ENCODE assay signal across 1 cellular context in genomic region chr17:2392252-2393183, GRCh38.
TF ChIP-seq lines count a peak whose summit lies in the region.

No MANE protein-coding gene starts in this region.

TF ChIP-seq in GM12878, 131 proteins besides CTCF, POLR2A, EP300 and RAD21 (continued from another document and continues in another):
- TF ChIP-seq ATF2 (IDR thresholded peaks at IDR 0.05; ENCODE audit: low read length) (no peak), NBN (IDR thresholded peaks at IDR 0.05) (no peak; the same call in 1 of the 2 replicates), CBX3 (IDR thresholded peaks at IDR 0.05; ENCODE audit: borderline replicate concordance, low read depth) (no peak), BCL11A (IDR thresholded peaks at IDR 0.05; ENCODE audit: low read depth, low read length) (no peak), MTA2 (IDR thresholded peaks at IDR 0.05; ENCODE audit: low read depth) (no peak), BACH1 (IDR thresholded peaks at IDR 0.05; ENCODE audit: borderline replicate concordance) (peak; percentile 81; the same call in 1 of the 2 replicates), ATF3 (IDR thresholded peaks at IDR 0.05; ENCODE audit: borderline replicate concordance, extremely low read depth, low read depth, low read length) (no peak), FOXK2 (IDR thresholded peaks at IDR 0.05) (no peak), MLLT1 (IDR thresholded peaks at IDR 0.05) (no peak), SP1 (IDR thresholded peaks at IDR 0.05; ENCODE audit: low read depth, low read length) (peak; percentile 16), PML (IDR thresholded peaks at IDR 0.05; ENCODE audit: low read length) (no peak), MEF2B (IDR thresholded peaks at IDR 0.05; ENCODE audit: partially characterized antibody, poor library complexity, severe bottlenecking) (no peak), NRF1 (conservative IDR thresholded peaks at IDR 0.05; ENCODE audit: low read depth, low read length) (no peak; the same call in 1 of the 2 replicates), ZNF622 (IDR thresholded peaks at IDR 0.05) (no peak), RAD51 (IDR thresholded peaks at IDR 0.05) (no peak), MYB (IDR thresholded peaks at IDR 0.05; ENCODE audit: borderline replicate concordance, low read depth, low read length) (no peak), TBL1XR1 (IDR thresholded peaks at IDR 0.05; ENCODE audit: low read depth, low read length) (no peak), TAF1 (IDR thresholded peaks at IDR 0.05; ENCODE audit: borderline replicate concordance, low read depth, low read length) (0 out of 2 replicates have a peak, but pooled peaks have one; percentile 13), FOS (IDR thresholded peaks at IDR 0.05; ENCODE audit: borderline replicate concordance, extremely low read depth, insufficient read length) (no peak), EZH2 (IDR thresholded peaks at IDR 0.05; ENCODE audit: borderline replicate concordance, control insufficient read depth, low read depth, low read length) (no peak), ZSCAN29 (IDR thresholded peaks at IDR 0.05) (no peak), CHD2 (IDR thresholded peaks at IDR 0.05; ENCODE audit: borderline replicate concordance, low read depth, low read length) (peak; percentile 23), CREM (IDR thresholded peaks at IDR 0.05; ENCODE audit: low read depth) (peak; percentile 46), ZBED1 (IDR thresholded peaks at IDR 0.05; ENCODE audit: borderline replicate concordance) (no peak), RUNX3 (IDR thresholded peaks at IDR 0.05; ENCODE audit: low read length) (peak; percentile 73), SMAD5 (IDR thresholded peaks at IDR 0.05; ENCODE audit: low read depth) (no peak), SMC3 (IDR thresholded peaks at IDR 0.05; ENCODE audit: borderline replicate concordance, low read length) (no peak), HCFC1 (IDR thresholded peaks at IDR 0.05; ENCODE audit: low read length) (no peak), BMI1 (IDR thresholded peaks at IDR 0.05; ENCODE audit: borderline replicate concordance) (no peak), SUZ12 (IDR thresholded peaks at IDR 0.05; ENCODE audit: unreplicated experiment) (no peak), IRF3 (IDR thresholded peaks at IDR 0.05) (peak; percentile 43; the same call in 1 of the 2 replicates), LARP7 (IDR thresholded peaks at IDR 0.05) (peak; percentile 55; the same call in 1 of the 2 replicates), RB1 (IDR thresholded peaks at IDR 0.05; ENCODE audit: borderline replicate concordance) (peak; percentile 45; the same call in 1 of the 2 replicates), PRDM15 (CRISPR knock-in tag; IDR thresholded peaks at IDR 0.05) (no peak), CEBPB (IDR thresholded peaks at IDR 0.05; ENCODE audit: borderline replicate concordance in 1 of 2, low read depth in 2 of 2, low read length in 2 of 2) (peak in 1 of 2 experiments; percentile 36; a peak in 1 of 4 replicates), SRF (IDR thresholded peaks at IDR 0.05; ENCODE audit: low read depth in 2 of 2, low read length in 2 of 2) (no peak), ASH2L (IDR thresholded peaks at IDR 0.05; ENCODE audit: borderline replicate concordance, low read depth) (no peak), SREBF2 (IDR thresholded peaks at IDR 0.05; ENCODE audit: low read length) (no peak), CBFB (IDR thresholded peaks at IDR 0.05; ENCODE audit: low read depth) (no peak), MYC (IDR thresholded peaks at IDR 0.05; ENCODE audit: insufficient read depth, insufficient read length, insufficient replicate concordance, low read length, severe bottlenecking) (no peak), MEF2A (IDR thresholded peaks at IDR 0.05; ENCODE audit: insufficient read depth, low read depth, low read length) (no peak), EGR1 (IDR thresholded peaks at IDR 0.05; ENCODE audit: borderline replicate concordance in 1 of 2, low read depth in 2 of 2, low read length in 2 of 2) (peak in 1 of 2 experiments; percentile 83; a peak in 2 of 3 replicates), SKIL (IDR thresholded peaks at IDR 0.05; ENCODE audit: low read depth, poor library complexity, severe bottlenecking) (no peak)
- TF ChIP-seq, protein P1, sequence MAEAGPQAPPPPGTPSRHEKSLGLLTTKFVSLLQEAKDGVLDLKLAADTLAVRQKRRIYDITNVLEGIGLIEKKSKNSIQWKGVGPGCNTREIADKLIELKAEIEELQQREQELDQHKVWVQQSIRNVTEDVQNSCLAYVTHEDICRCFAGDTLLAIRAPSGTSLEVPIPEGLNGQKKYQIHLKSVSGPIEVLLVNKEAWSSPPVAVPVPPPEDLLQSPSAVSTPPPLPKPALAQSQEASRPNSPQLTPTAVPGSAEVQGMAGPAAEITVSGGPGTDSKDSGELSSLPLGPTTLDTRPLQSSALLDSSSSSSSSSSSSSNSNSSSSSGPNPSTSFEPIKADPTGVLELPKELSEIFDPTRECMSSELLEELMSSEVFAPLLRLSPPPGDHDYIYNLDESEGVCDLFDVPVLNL (IDR thresholded peaks at IDR 0.05; ENCODE audit: low read depth, low read length) = no peak
- TF ChIP-seq, protein P2, sequence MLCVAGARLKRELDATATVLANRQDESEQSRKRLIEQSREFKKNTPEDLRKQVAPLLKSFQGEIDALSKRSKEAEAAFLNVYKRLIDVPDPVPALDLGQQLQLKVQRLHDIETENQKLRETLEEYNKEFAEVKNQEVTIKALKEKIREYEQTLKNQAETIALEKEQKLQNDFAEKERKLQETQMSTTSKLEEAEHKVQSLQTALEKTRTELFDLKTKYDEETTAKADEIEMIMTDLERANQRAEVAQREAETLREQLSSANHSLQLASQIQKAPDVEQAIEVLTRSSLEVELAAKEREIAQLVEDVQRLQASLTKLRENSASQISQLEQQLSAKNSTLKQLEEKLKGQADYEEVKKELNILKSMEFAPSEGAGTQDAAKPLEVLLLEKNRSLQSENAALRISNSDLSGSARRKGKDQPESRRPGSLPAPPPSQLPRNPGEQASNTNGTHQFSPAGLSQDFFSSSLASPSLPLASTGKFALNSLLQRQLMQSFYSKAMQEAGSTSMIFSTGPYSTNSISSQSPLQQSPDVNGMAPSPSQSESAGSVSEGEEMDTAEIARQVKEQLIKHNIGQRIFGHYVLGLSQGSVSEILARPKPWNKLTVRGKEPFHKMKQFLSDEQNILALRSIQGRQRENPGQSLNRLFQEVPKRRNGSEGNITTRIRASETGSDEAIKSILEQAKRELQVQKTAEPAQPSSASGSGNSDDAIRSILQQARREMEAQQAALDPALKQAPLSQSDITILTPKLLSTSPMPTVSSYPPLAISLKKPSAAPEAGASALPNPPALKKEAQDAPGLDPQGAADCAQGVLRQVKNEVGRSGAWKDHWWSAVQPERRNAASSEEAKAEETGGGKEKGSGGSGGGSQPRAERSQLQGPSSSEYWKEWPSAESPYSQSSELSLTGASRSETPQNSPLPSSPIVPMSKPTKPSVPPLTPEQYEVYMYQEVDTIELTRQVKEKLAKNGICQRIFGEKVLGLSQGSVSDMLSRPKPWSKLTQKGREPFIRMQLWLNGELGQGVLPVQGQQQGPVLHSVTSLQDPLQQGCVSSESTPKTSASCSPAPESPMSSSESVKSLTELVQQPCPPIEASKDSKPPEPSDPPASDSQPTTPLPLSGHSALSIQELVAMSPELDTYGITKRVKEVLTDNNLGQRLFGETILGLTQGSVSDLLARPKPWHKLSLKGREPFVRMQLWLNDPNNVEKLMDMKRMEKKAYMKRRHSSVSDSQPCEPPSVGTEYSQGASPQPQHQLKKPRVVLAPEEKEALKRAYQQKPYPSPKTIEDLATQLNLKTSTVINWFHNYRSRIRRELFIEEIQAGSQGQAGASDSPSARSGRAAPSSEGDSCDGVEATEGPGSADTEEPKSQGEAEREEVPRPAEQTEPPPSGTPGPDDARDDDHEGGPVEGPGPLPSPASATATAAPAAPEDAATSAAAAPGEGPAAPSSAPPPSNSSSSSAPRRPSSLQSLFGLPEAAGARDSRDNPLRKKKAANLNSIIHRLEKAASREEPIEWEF (IDR thresholded peaks at IDR 0.05; ENCODE audit: insufficient replicate concordance, low read depth, low read length) = no peak
- TF ChIP-seq, protein P3, sequence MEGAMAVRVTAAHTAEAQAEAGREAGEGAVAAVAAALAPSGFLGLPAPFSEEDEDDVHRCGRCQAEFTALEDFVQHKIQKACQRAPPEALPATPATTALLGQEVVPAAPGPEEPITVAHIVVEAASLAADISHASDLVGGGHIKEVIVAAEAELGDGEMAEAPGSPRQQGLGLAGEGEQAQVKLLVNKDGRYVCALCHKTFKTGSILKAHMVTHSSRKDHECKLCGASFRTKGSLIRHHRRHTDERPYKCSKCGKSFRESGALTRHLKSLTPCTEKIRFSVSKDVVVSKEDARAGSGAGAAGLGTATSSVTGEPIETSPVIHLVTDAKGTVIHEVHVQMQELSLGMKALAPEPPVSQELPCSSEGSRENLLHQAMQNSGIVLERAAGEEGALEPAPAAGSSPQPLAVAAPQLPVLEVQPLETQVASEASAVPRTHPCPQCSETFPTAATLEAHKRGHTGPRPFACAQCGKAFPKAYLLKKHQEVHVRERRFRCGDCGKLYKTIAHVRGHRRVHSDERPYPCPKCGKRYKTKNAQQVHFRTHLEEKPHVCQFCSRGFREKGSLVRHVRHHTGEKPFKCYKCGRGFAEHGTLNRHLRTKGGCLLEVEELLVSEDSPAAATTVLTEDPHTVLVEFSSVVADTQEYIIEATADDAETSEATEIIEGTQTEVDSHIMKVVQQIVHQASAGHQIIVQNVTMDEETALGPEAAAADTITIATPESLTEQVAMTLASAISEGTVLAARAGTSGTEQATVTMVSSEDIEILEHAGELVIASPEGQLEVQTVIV (IDR thresholded peaks at IDR 0.05; ENCODE audit: borderline replicate concordance, partially characterized antibody) = no peak
